Comparison of ENCODE assay signal across 20 cellular contexts in genomic region chr17:872843-873242, GRCh38.
"Had no signal": no experiment of that assay in that cellular context is flagged by ENCODE, and none has a peak within 500 bp of the region (broad histone marks: within the 10 kb centered on the region; RNA-seq: fewer than 3 reads in every experiment).

No MANE protein-coding gene starts in this region.

- H3K4me2 ChIP-seq: SK-N-SH had no signal

- FAIRE-seq: RCC 7860 had no signal

- H3K4me3 Mint-ChIP-seq: IgD-negative memory B cell had no signal

- H3K4me3 ChIP-seq: MG63 had no signal

- H3K27ac Mint-ChIP-seq: IgD-negative memory B cell had no signal

- H3K9ac ChIP-seq: SK-N-SH had no signal

- DNase-seq: KBM-7, MG63, NCI-H1092 treated with DMSO at 0.1 percent for 48 hours, NCI-H1436, NCI-H187, NCI-H2029, NCI-H2081 treated with DMSO at 0.1 percent for 48 hours, NCI-H2171, NCI-H226, NCI-H446, NCI-H510A, NCI-H524 treated with DMSO at 0.1 percent for 48 hours, NCI-H69, NCI-H774, RPMI8226, SHP77, SK-N-SH, SW 1271 had no signal

- H3K9me3 ChIP-seq: MG63, SK-N-SH had no signal

- H3K27me3 ChIP-seq: MG63 had no signal
